ENCODE assay signal across 26 cellular contexts in the genomic region with DNA sequence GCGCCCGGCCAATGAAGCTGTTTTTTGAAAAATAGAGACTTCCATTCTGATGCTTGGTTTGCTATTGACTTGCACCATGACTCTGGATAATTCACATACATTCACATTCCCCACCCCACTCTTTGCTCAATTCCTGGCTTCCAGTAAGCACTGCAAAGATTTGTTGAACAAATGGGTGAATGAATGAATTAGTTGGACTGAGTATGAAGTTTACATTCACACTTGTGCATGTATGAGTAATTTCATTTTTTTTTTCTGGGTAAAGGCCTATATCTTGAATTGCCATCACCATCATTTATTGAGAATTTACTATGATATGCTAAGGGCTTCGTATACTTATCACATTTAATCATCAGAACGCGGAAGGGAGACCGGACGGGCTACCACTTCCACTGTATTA. TPM values are rescaled to one million over a fixed set of nuclear protein-coding genes. Genes with fewer than 3 reads are reported as not detected.
A peak's percentile ranks its signal among the peaks of the same experiment; 100 is the strongest.
DNase-seq lines count a peak whose midpoint lies in the region; ATAC-seq, FAIRE-seq and TF ChIP-seq lines count a peak whose summit lies in the region.
"Had no signal": no experiment of that assay in that cellular context is flagged by ENCODE, and none has a peak within 500 bp of the region (broad histone marks: within the 10 kb centered on the region; RNA-seq: fewer than 3 reads in every experiment).

No MANE protein-coding gene starts in this region.

- no peak overlapping the region for H3K27ac ChIP-seq in HepG2 (ENCODE audit: extremely low read length, insufficient read depth, low read length)
- no peak overlapping the region for H3K27ac ChIP-seq in right lobe of liver
- H3K27ac ChIP-seq in ascending aorta = peak overlapping the region; percentile 48 to 53
- H3K27ac ChIP-seq: SJCRH30 had no signal

- H3K27me3 Mint-ChIP-seq in naive B cell = no peaks in the 10 kb centered on the region
- H3K27me3 Mint-ChIP-seq: CD4-positive, CD25-positive, alpha-beta regulatory T cell; central memory CD8-positive, alpha-beta T cell had no signal

- TF ChIP-seq POLR2A in HepG2 (IDR thresholded peaks at IDR 0.05; ENCODE audit: insufficient read depth in 1 of 2, low read depth in 2 of 2, low read length in 2 of 2) (no peak), right lobe of liver (IDR thresholded peaks at IDR 0.05) (no peak)

- POLR2A ChIA-PET in HepG2 (lab: Yijun Ruan, JAX) = interaction anchor here (1.3 to 1.8 kb wide), 3 partner anchors 13 to 14 kb away, joined by 3 to 8 read pairs (median 6); a partner anchor contains a TSS

- no peaks in the 10 kb centered on the region for H3K79me2 ChIP-seq in HepG2 (ENCODE audit: insufficient read depth, low read length)

- ATAC-seq in HepG2 (no peak), right lobe of liver (no peak), naive B cell (ENCODE audit: low read depth in 2 of 2) (no peak), GM18519 (IDR thresholded peaks at IDR 0.05; ENCODE audit: low FRiP score, unreplicated experiment) (no peak)

- TF ChIP-seq RAD21 in HepG2 (CRISPR knock-in tag; IDR thresholded peaks at IDR 0.05) = no peak

- H3K36me3 ChIP-seq in HepG2 (replicated peaks in 1 of 2; ENCODE audit: control insufficient read depth in 1 of 2, insufficient read depth in 2 of 2, low read length in 2 of 2) (no peaks in the 10 kb centered on the region), right lobe of liver (no peaks in the 10 kb centered on the region), ascending aorta (no peaks in the 10 kb centered on the region)
- H3K36me3 ChIP-seq: SJCRH30, vagina had no signal

- peaks cover 0 to 3% (median 0%) of the 10 kb centered on the region in 7 donors for H3K9me3 Mint-ChIP-seq in naive B cell
- H3K9me3 Mint-ChIP-seq: activated naive CD4-positive, alpha-beta T cell treated with anti-CD3 and anti-CD28 coated beads for 36 hours; CD4-positive, CD25-positive, alpha-beta regulatory T cell; central memory CD8-positive, alpha-beta T cell; HFFc6 had no signal

- WGBS in HepG2 (ENCODE audit: low lambda C conversion rate) = 71% methylated on average over 7 of the region's 7 CpGs
- 89% methylated on average over 5 of the region's 7 CpGs for WGBS in right lobe of liver (ENCODE audit: insufficient coverage, low coverage, low lambda C conversion rate, missing lambda C conversion rate)

- BruUV-seq in HepG2 (replicated peaks; lab: Mats Ljungman, UMichigan) = no TSS peak

- H3K27ac Mint-ChIP-seq in naive B cell = peak overlapping the region in 5 of 6 donors; percentile 78 to 98 (median 91)
- H3K27ac Mint-ChIP-seq: activated naive CD4-positive, alpha-beta T cell treated with anti-CD3 and anti-CD28 coated beads for 36 hours; CD4-positive, CD25-positive, alpha-beta regulatory T cell; HFFc6 had no signal

- H3K9ac ChIP-seq in HepG2 (ENCODE audit: insufficient read depth, low read depth, low read length) = no peak overlapping the region

- H3K9me3 ChIP-seq in HepG2 (ENCODE audit: low read length) = no peaks in the 10 kb centered on the region
- H3K9me3 ChIP-seq in right lobe of liver = no peaks in the 10 kb centered on the region
- H3K9me3 ChIP-seq in ascending aorta = no peaks in the 10 kb centered on the region
- H3K9me3 ChIP-seq: SJCRH30, vagina had no signal

- in situ Hi-C loops in HepG2 (cut with HindIII; ENCODE audit: extremely low pct_ligation_motif_present, low pct_unique_long_range_greater_than_20kb) = loop anchor here (10.0 kb wide), 1 partner anchor 113 kb away; no protein-coding TSS in a partner anchor

- peak overlapping the region in 7 of 8 donors; percentile 55 to 92 (median 79) for H3K4me3 Mint-ChIP-seq in naive B cell
- H3K4me3 Mint-ChIP-seq: activated naive CD4-positive, alpha-beta T cell treated with anti-CD3 and anti-CD28 coated beads for 36 hours had no signal

- H3K27me3 ChIP-seq in HepG2 (ENCODE audit: control insufficient read depth in 1 of 2, insufficient read depth in 2 of 2, low read length in 2 of 2) (peaks cover 2 to 14% of the 10 kb centered on the region in 2 experiments; a peak in 1 of 5 replicates), right lobe of liver (no peaks in the 10 kb centered on the region), ascending aorta (no peaks in the 10 kb centered on the region)
- H3K27me3 ChIP-seq: vagina had no signal

- H3K4me1 ChIP-seq in HepG2 (ENCODE audit: insufficient read depth, low read length) (peaks cover 58% of the 10 kb centered on the region), right lobe of liver (peaks cover 0 to 15% (median 6%) of the 10 kb centered on the region in 4 donors), ascending aorta (peaks cover 0 to 4% of the 10 kb centered on the region in 2 donors)
- H3K4me1 ChIP-seq: SJCRH30 had no signal

- H2AFZ ChIP-seq in HepG2 (ENCODE audit: low read length) = no peak overlapping the region

- CTCF ChIA-PET in HepG2 (lab: Yijun Ruan, JAX; ENCODE audit: low intra/inter-chr PET ratio, low total read pairs) = no interaction called here

- no peak for TF ChIP-seq EP300 in HepG2 (IDR thresholded peaks at IDR 0.05; ENCODE audit: low read depth in 2 of 2, low read length in 2 of 2)
- no peak for TF ChIP-seq EP300 in HepG2 (CRISPR knock-in tag; IDR thresholded peaks at IDR 0.05; ENCODE audit: borderline replicate concordance)

- no peaks in the 10 kb centered on the region for H3K36me3 Mint-ChIP-seq in naive B cell
- H3K36me3 Mint-ChIP-seq: CD4-positive, CD25-positive, alpha-beta regulatory T cell had no signal

- intact Hi-C loops in HepG2 (cut with micrococcal nuclease; ENCODE audit: unreplicated experiment) (no loop called here), right lobe of liver (cut with DNase I) (loop anchor here in 1 of 2 donors (5.0 to 10.0 kb wide), 2 partner anchors 73 to 115 kb away; no protein-coding TSS in a partner anchor), ascending aorta (cut with DNase I) (loop anchor here (1.0 to 5.0 kb wide), 2 partner anchors 14 to 70 kb away; no protein-coding TSS in a partner anchor)

- H3K4me2 ChIP-seq in HepG2 (ENCODE audit: low read depth, low read length) = peak overlapping the region; percentile 79

- TF ChIP-seq CTCF in HepG2 (CRISPR knock-in tag; IDR thresholded peaks at IDR 0.05) = no peak
- TF ChIP-seq CTCF in right lobe of liver (IDR thresholded peaks at IDR 0.05) = no peak
- no peak for TF ChIP-seq CTCF in ascending aorta (IDR thresholded peaks at IDR 0.05)

- H3K4me1 Mint-ChIP-seq in naive B cell = peaks cover 73 to 100% (median 96%) of the 10 kb centered on the region in 3 donors
- H3K4me1 Mint-ChIP-seq: central memory CD8-positive, alpha-beta T cell had no signal

- no peaks in the 10 kb centered on the region for H4K20me1 ChIP-seq in HepG2 (ENCODE audit: insufficient read depth, low read length)

- DNase-seq in HepG2 (ENCODE audit: low spot score) = no peak
- no peak for DNase-seq in right lobe of liver
- DNase-seq in ascending aorta (ENCODE audit: low spot score in 2 of 2) = no peak
- DNase-seq in naive B cell = no peak
- DNase-seq in stimulated activated CD4-positive, alpha-beta T cell treated with anti-CD3 and anti-CD28 coated beads, Interleukin-1b, Interleukin-23, amount 100 ng/mL, for 48 hours = no peak
- DNase-seq in stimulated activated CD4-positive, alpha-beta T cell treated with anti-CD3 and anti-CD28 coated beads, Interleukin-2, amount 100 ng/mL, for 24 hours = no peak
- no peak for DNase-seq in putamen (ENCODE audit: low spot score)
- DNase-seq: activated CD4-positive, alpha-beta T cell treated with anti-CD3 and anti-CD28 coated beads for 1 hour; activated naive CD4-positive, alpha-beta T cell treated with anti-CD3 and anti-CD28 coated beads for 36 hours; anterior cingulate cortex; CD4-positive, CD25-positive, alpha-beta regulatory T cell; HFFc6; NCI-H1092; NCI-H187 treated with DMSO at 0.1 percent for 48 hours; occipital lobe; retina; SJCRH30; substantia nigra; T-helper 1 cell had no signal

- H3K4me3 ChIP-seq in HepG2 (replicated peaks in 1 of 3; ENCODE audit: insufficient read depth in 1 of 3, low read depth in 2 of 3, low read length in 3 of 3) (0 out of 6 replicates have a peak overlapping the region, but pooled peaks of 1 of the 3 experiments have one; percentile 37), right lobe of liver (no peak overlapping the region), ascending aorta (no peak overlapping the region)
- H3K4me3 ChIP-seq: lung, SJCRH30 had no signal

- no peak for FAIRE-seq in HepG2 (lab: Jason Lieb, UNC)
- FAIRE-seq: frontal cortex, keratinocyte, TTC549 had no signal

RNA-seq across cellular contexts. Expression of a gene that starts 13.8 kb away (rescaled TPM):
- total RNA-seq in HepG2 (2016; rRNA removed; fragmentation: Illumina TruSeq; extraction: Trizol) = 45.2 and 46.3 TPM in 2 replicates
- total RNA-seq in HepG2 (2016; cell fraction: cytosol; rRNA removed; fragmentation: Illumina TruSeq; extraction: Trizol; ENCODE audit: low read depth) = 55.5 and 59.1 TPM in 2 replicates
- total RNA-seq in HepG2 (2016; cell fraction: insoluble cytoplasmic fraction; rRNA removed; fragmentation: Illumina TruSeq; extraction: Trizol) = 40.1 and 44.9 TPM in 2 replicates
- 122 and 135 TPM in 2 replicates for total RNA-seq in HepG2 (2016; cell fraction: membrane; rRNA removed; fragmentation: Illumina TruSeq; extraction: Trizol)
- 20.8 and 25.7 TPM in 2 replicates for total RNA-seq in HepG2 (2016; cell fraction: nucleus; rRNA removed; fragmentation: Illumina TruSeq; extraction: Trizol)
- polyA plus RNA-seq in HepG2 (2011; rRNA removed) = 12.2 and 14.4 TPM in 2 replicates
- polyA plus RNA-seq in HepG2 (2011; cell fraction: cytosol; rRNA removed) = 10.9 and 17.9 TPM in 2 replicates
- polyA plus RNA-seq in HepG2 (2011; cell fraction: nucleus; rRNA removed) = 5.2 and 8.5 TPM in 2 replicates
- 11.3 and 12.9 TPM in 2 replicates for polyA plus RNA-seq in HepG2 (2012)
- polyA plus RNA-seq in HepG2 (2016; cell fraction: cytosol; fragmentation: Illumina TruSeq; extraction: Trizol; ENCODE audit: low read depth) = 76.9 and 83.3 TPM in 2 replicates
- 49.2 and 57.5 TPM in 2 replicates for polyA plus RNA-seq in HepG2 (2016; cell fraction: insoluble cytoplasmic fraction; fragmentation: Illumina TruSeq; extraction: Trizol; ENCODE audit: low read depth)
- polyA plus RNA-seq in HepG2 (2016; cell fraction: membrane; fragmentation: Illumina TruSeq; extraction: Trizol; ENCODE audit: low read depth) = 129 and 152 TPM in 2 replicates
- polyA plus RNA-seq in HepG2 (2016; cell fraction: nucleus; fragmentation: Illumina TruSeq; extraction: Trizol; ENCODE audit: insufficient read depth, low read depth) = 30.6 and 33.2 TPM in 2 replicates
- polyA minus RNA-seq in HepG2 (2011; rRNA and poly(A)+ RNA removed; ENCODE audit: low replicate concordance) = 0.35 and 14.2 TPM in 2 replicates
- polyA minus RNA-seq in HepG2 (2011; cell fraction: cytosol; rRNA and poly(A)+ RNA removed) = 5.0 and 5.8 TPM in 2 replicates
- polyA minus RNA-seq in HepG2 (2011; cell fraction: nucleus; rRNA and poly(A)+ RNA removed) = 6.7 and 12.7 TPM in 2 replicates
- total RNA-seq in right lobe of liver = 10 to 100 TPM; 11.8 to 30.9 (median 22.9) TPM
- 101 TPM for total RNA-seq in ascending aorta
- 100 to 1,000 TPM in 3 of 6 donors, 10 to 100 TPM in 3; 76.4 to 143 (median 98.1) TPM for polyA plus RNA-seq in naive B cell (ENCODE audit: low read depth in 6 of 6)

RNA-seq across cellular contexts. Expression of a gene that starts 15.3 kb away (rescaled TPM):
- total RNA-seq in HepG2 (2016; rRNA removed; fragmentation: Illumina TruSeq; extraction: Trizol) = 16.6 and 29.6 TPM in 2 replicates
- 4.1 and 4.6 TPM in 2 replicates for total RNA-seq in HepG2 (2016; cell fraction: cytosol; rRNA removed; fragmentation: Illumina TruSeq; extraction: Trizol; ENCODE audit: low read depth)
- 17.1 and 30.7 TPM in 2 replicates for total RNA-seq in HepG2 (2016; cell fraction: insoluble cytoplasmic fraction; rRNA removed; fragmentation: Illumina TruSeq; extraction: Trizol)
- 11.9 and 12.6 TPM in 2 replicates for total RNA-seq in HepG2 (2016; cell fraction: membrane; rRNA removed; fragmentation: Illumina TruSeq; extraction: Trizol)
- 27.5 and 33.6 TPM in 2 replicates for total RNA-seq in HepG2 (2016; cell fraction: nucleus; rRNA removed; fragmentation: Illumina TruSeq; extraction: Trizol)
- polyA plus RNA-seq in HepG2 (2011; rRNA removed) = 12.9 and 14.6 TPM in 2 replicates
- polyA plus RNA-seq in HepG2 (2011; cell fraction: cytosol; rRNA removed) = 11.3 TPM in 2 replicates
- 3.9 and 5.2 TPM in 2 replicates for polyA plus RNA-seq in HepG2 (2011; cell fraction: nucleus; rRNA removed)
- 8.5 and 11.0 TPM in 2 replicates for polyA plus RNA-seq in HepG2 (2012)
- polyA plus RNA-seq in HepG2 (2016; cell fraction: cytosol; fragmentation: Illumina TruSeq; extraction: Trizol; ENCODE audit: low read depth) = 3.8 TPM in 2 replicates
- 21.4 and 21.7 TPM in 2 replicates for polyA plus RNA-seq in HepG2 (2016; cell fraction: insoluble cytoplasmic fraction; fragmentation: Illumina TruSeq; extraction: Trizol; ENCODE audit: low read depth)
- polyA plus RNA-seq in HepG2 (2016; cell fraction: membrane; fragmentation: Illumina TruSeq; extraction: Trizol; ENCODE audit: low read depth) = 9.6 and 10.8 TPM in 2 replicates
- polyA plus RNA-seq in HepG2 (2016; cell fraction: nucleus; fragmentation: Illumina TruSeq; extraction: Trizol; ENCODE audit: insufficient read depth, low read depth) = 42.8 and 48.3 TPM in 2 replicates
- polyA minus RNA-seq in HepG2 (2011; rRNA and poly(A)+ RNA removed; ENCODE audit: low replicate concordance) = 9.2 and 31.1 TPM in 2 replicates
- polyA minus RNA-seq in HepG2 (2011; cell fraction: cytosol; rRNA and poly(A)+ RNA removed) = 12.1 and 12.7 TPM in 2 replicates
- polyA minus RNA-seq in HepG2 (2011; cell fraction: nucleus; rRNA and poly(A)+ RNA removed) = 6.6 and 10.6 TPM in 2 replicates
- total RNA-seq in right lobe of liver = 10 to 100 TPM; 11.7 to 23.6 (median 20.3) TPM
- total RNA-seq in ascending aorta = 15.0 TPM
- 10 to 100 TPM; 37.6 to 74.5 (median 53.4) TPM for polyA plus RNA-seq in naive B cell (ENCODE audit: low read depth in 6 of 6)

Comparison
In these comparisons a context has a peak if more than half of its experiments do, and no peak if none do; other contexts are left out.
1. H3K27ac ChIP-seq: peak in ascending aorta (2 of 2); none in HepG2 (single experiment) and right lobe of liver (0 of 3).